26 cellular contexts compared by ENCODE assay signal in genomic region chr21:28548291-28548690, GRCh38.
"Had no signal": no experiment of that assay in that cellular context is flagged by ENCODE, and none has a peak within 500 bp of the region (broad histone marks: within the 10 kb centered on the region; RNA-seq: fewer than 3 reads in every experiment).

No MANE protein-coding gene starts in this region.

- DNase-seq: activated CD4-positive, alpha-beta T cell treated with anti-CD3 and anti-CD28 coated beads for 4 hours; activated CD4-positive, alpha-beta T cell treated with anti-CD3 and anti-CD28 coated beads, Interleukin-2, amount 50 U/mL, for 4 hours; activated effector memory CD4-positive, alpha-beta T cell treated with Interleukin-2 at 50 U/mL for 16 hours; activated naive CD4-positive, alpha-beta T cell treated with Interleukin-2 at 50 U/mL for 16 hours; adrenal gland; effector CD8-positive, alpha-beta T cell; esophagus squamous epithelium; head of caudate nucleus; hippocampal formation; left colon; mammary epithelial cell; naive B cell; pancreas; retina; stimulated activated CD4-positive, alpha-beta T cell treated with anti-CD3 and anti-CD28 coated beads, Interleukin-12 subunit alpha, Interleukin-12 subunit beta, amount 100 ng/mL, for 4 hours; stimulated activated CD4-positive, alpha-beta T cell treated with anti-CD3 and anti-CD28 coated beads, Interleukin-4, amount 100 ng/mL, for 1 hour; stimulated activated naive CD8-positive, alpha-beta T cell treated with anti-CD3 and anti-CD28 coated beads, Interleukin-15, Interleukin-2, amounts not matched to agents 100 U/mL and 50 U/mL, for 24 hours; T-helper 1 cell; trophoblast cell; uterus had no signal

- H3K27ac ChIP-seq: adrenal gland, colonic mucosa, epithelial cell of prostate, esophagus squamous epithelium, pancreas, prostate gland, skin epidermis, thoracic aorta, uterus had no signal

- H3K4me1 ChIP-seq: adrenal gland, colonic mucosa, esophagus squamous epithelium, pancreas, prostate gland, uterus had no signal

- ATAC-seq: left colon; pancreas; sciatic nerve; stimulated activated naive CD8-positive, alpha-beta T cell treated with anti-CD3 and anti-CD28 coated beads, Interleukin-15, Interleukin-2, amounts not matched to agents 100 U/mL and 50 U/mL, for 24 hours had no signal

- H3K36me3 ChIP-seq: adrenal gland, colonic mucosa, esophagus squamous epithelium, pancreas, prostate gland, thoracic aorta, uterus had no signal

- H3K27me3 ChIP-seq: adrenal gland, colonic mucosa, esophagus squamous epithelium, pancreas, uterus had no signal

- H3K9me3 ChIP-seq: colonic mucosa, esophagus squamous epithelium, pancreas, prostate gland, thoracic aorta, uterus had no signal

- H3K4me3 ChIP-seq: adrenal gland, colonic mucosa, esophagus squamous epithelium, pancreas, prostate gland, skin epidermis, thoracic aorta, uterus had no signal
